In genomic region chr17:61251939-61252865, GRCh38 we compare ENCODE assay signal across 9 cellular contexts.
A peak's percentile ranks its signal among the peaks of the same experiment; 100 is the strongest.
DNase-seq lines count a peak whose midpoint lies in the region; ATAC-seq lines count a peak whose summit lies in the region.
"Had no signal": no experiment of that assay in that cellular context is flagged by ENCODE, and none has a peak within 500 bp of the region (broad histone marks: within the 10 kb centered on the region; RNA-seq: fewer than 3 reads in every experiment).

No MANE protein-coding gene starts in this region.

- 2% methylated on average over 10 of the region's 10 CpGs for WGBS in aorta, 2 donors

- DNase-seq in stimulated activated CD4-positive, alpha-beta T cell treated with anti-CD3 and anti-CD28 coated beads, Interleukin-2, amount 100 ng/mL, for 4 hours (ENCODE audit: low read depth) = peak; percentile 1
- DNase-seq in stimulated activated CD4-positive, alpha-beta T cell treated with anti-CD3 and anti-CD28 coated beads, Interleukin-15, amount 100 ng/mL, for 24 hours = no peak
- DNase-seq in effector memory CD8-positive, alpha-beta T cell = no peak
- peak; percentile 89 for DNase-seq in myocyte (ENCODE audit: low read depth)
- DNase-seq in aorta = peak; percentile 96 to 97
- no peak for DNase-seq in NCI-H446 treated with DMSO at 0.1 percent for 48 hours (lab: John Stamatoyannopoulos, UW)
- DNase-seq in activated CD8-positive, alpha-beta memory T cell treated with anti-CD3 and anti-CD28 coated beads, Interleukin-2, amount 50 U/mL, for 4 hours = no peak
- DNase-seq: activated B cell treated with CpG ODN at 0.5 μM for 24 hours had no signal

- no peaks in the 10 kb centered on the region for H3K9me3 ChIP-seq in aorta (ENCODE audit: control insufficient read depth, low read length)

- peak; percentile 46 for ATAC-seq in effector memory CD8-positive, alpha-beta T cell (replicated peaks)
- ATAC-seq in aorta (ENCODE audit: low FRiP score) = peak; percentile 95
- ATAC-seq in HG03571 (IDR thresholded peaks at IDR 0.05; ENCODE audit: unreplicated experiment) = no peak

- no peaks in the 10 kb centered on the region for H3K36me3 Mint-ChIP-seq in effector memory CD8-positive, alpha-beta T cell (ENCODE audit: insufficient read depth)

- H3K27me3 ChIP-seq in aorta (ENCODE audit: control insufficient read depth in 1 of 2, insufficient read depth in 2 of 2, low read length in 1 of 2) = no peaks in the 10 kb centered on the region

- no peaks in the 10 kb centered on the region for H3K9me3 Mint-ChIP-seq in effector memory CD8-positive, alpha-beta T cell
- H3K9me3 Mint-ChIP-seq: activated B cell treated with CpG ODN at 0.5 μM for 24 hours had no signal

- no peaks in the 10 kb centered on the region for H3K27me3 Mint-ChIP-seq in effector memory CD8-positive, alpha-beta T cell
- H3K27me3 Mint-ChIP-seq: activated B cell treated with CpG ODN at 0.5 μM for 24 hours had no signal

- H3K4me3 ChIP-seq in aorta (ENCODE audit: low read length in 2 of 2) = no peak overlapping the region

- peaks cover 0 to 1% of the 10 kb centered on the region in 2 donors for H3K4me1 Mint-ChIP-seq in effector memory CD8-positive, alpha-beta T cell (ENCODE audit: low read depth in 2 of 2)

- H3K4me3 Mint-ChIP-seq in effector memory CD8-positive, alpha-beta T cell = no peak overlapping the region
- H3K4me3 Mint-ChIP-seq: activated B cell treated with CpG ODN at 0.5 μM for 24 hours had no signal

- peak overlapping the region; percentile 80 to 98 for H3K27ac ChIP-seq in aorta (ENCODE audit: low read depth in 1 of 2, low read length in 2 of 2)

- H3K4me1 ChIP-seq in aorta (ENCODE audit: control insufficient read depth in 1 of 2, insufficient read depth in 2 of 2, low read length in 2 of 2) = peaks cover 8 to 9% of the 10 kb centered on the region in 2 donors

- peak overlapping the region; percentile 12 to 16 for H3K27ac Mint-ChIP-seq in effector memory CD8-positive, alpha-beta T cell
- H3K27ac Mint-ChIP-seq: activated B cell treated with CpG ODN at 0.5 μM for 24 hours had no signal

- intact Hi-C loops in aorta (cut with DNase I) = loop anchor here in 1 of 2 donors (5.0 to 10.0 kb wide), 2 partner anchors 50 to 63 kb away; no protein-coding TSS in a partner anchor

- H3K36me3 ChIP-seq in aorta (ENCODE audit: control insufficient read depth in 1 of 2, insufficient read depth in 2 of 2, low read length in 1 of 2) = no peaks in the 10 kb centered on the region

Comparison
In these comparisons a context has a peak if more than half of its experiments do, and no peak if none do; other contexts are left out.
1. DNase-seq: peak in stimulated activated CD4-positive, alpha-beta T cell treated with anti-CD3 and anti-CD28 coated beads, Interleukin-2, amount 100 ng/mL, for 4 hours (single experiment), myocyte (single experiment) and aorta (2 of 2); none in stimulated activated CD4-positive, alpha-beta T cell treated with anti-CD3 and anti-CD28 coated beads, Interleukin-15, amount 100 ng/mL, for 24 hours (single experiment), effector memory CD8-positive, alpha-beta T cell (0 of 3), NCI-H446 treated with DMSO at 0.1 percent for 48 hours (single experiment) and activated CD8-positive, alpha-beta memory T cell treated with anti-CD3 and anti-CD28 coated beads, Interleukin-2, amount 50 U/mL, for 4 hours (single experiment).